8 cellular contexts compared by ENCODE assay signal in genomic region chr7:149415391-149416068, GRCh38. TPM values are rescaled to one million over a fixed set of nuclear protein-coding genes. Genes with fewer than 3 reads are reported as not detected.
DNase-seq lines count a peak whose midpoint lies in the region; ATAC-seq, FAIRE-seq and TF ChIP-seq lines count a peak whose summit lies in the region.

No MANE protein-coding gene starts in this region.

- H3K4me1 Mint-ChIP-seq in GM23338, result peaks cover 7% of the 10 kb centered on the region
- no peaks in the 10 kb centered on the region for H3K4me1 Mint-ChIP-seq in astrocyte (ENCODE audit: low read depth, unreplicated experiment)

- H3K27me3 Mint-ChIP-seq in GM23338 (ENCODE audit: insufficient read depth, low read depth, poor library complexity) (peaks cover 13% of the 10 kb centered on the region), astrocyte (ENCODE audit: low read depth, unreplicated experiment) (peaks cover 2% of the 10 kb centered on the region)

- H3K27ac Mint-ChIP-seq in GM23338, result peak overlapping the region; percentile 51
- H3K27ac Mint-ChIP-seq in astrocyte (ENCODE audit: unreplicated experiment), result no peak overlapping the region

- H4K20me1 ChIP-seq in GM23338 (replicated peaks; ENCODE audit: insufficient read depth), result no peaks in the 10 kb centered on the region
- no peaks in the 10 kb centered on the region for H4K20me1 ChIP-seq in astrocyte (ENCODE audit: insufficient read depth, low read length)
- H4K20me1 ChIP-seq in hepatocyte (ENCODE audit: insufficient read depth, poor library complexity, severe bottlenecking), result no peaks in the 10 kb centered on the region

- TF ChIP-seq CTCF in GM23338 (conservative IDR thresholded peaks at IDR 0.05; ENCODE audit: low read depth in 2 of 2) (no peak; a peak in 1 of 4 replicates), astrocyte (IDR thresholded peaks at IDR 0.05; ENCODE audit: insufficient read depth, low read depth, low read length) (no peak), hepatocyte (IDR thresholded peaks at IDR 0.05; ENCODE audit: poor library complexity) (no peak), Peyer's patch (IDR thresholded peaks at IDR 0.05) (no peak)

- peak overlapping the region; percentile 89 for H3K4me3 Mint-ChIP-seq in GM23338
- H3K4me3 Mint-ChIP-seq in astrocyte (ENCODE audit: unreplicated experiment), result peak overlapping the region; percentile 77

- H3K27ac ChIP-seq in GM23338 (ENCODE audit: low read depth) (no peak overlapping the region), astrocyte (ENCODE audit: low read depth, low read length) (no peak overlapping the region), hepatocyte (peak overlapping the region; percentile 59), Peyer's patch (peak overlapping the region in 2 of 4 donors; percentile 16 to 27)

- no peaks in the 10 kb centered on the region for H3K36me3 Mint-ChIP-seq in GM23338 (ENCODE audit: low read depth)
- no peaks in the 10 kb centered on the region for H3K36me3 Mint-ChIP-seq in astrocyte (ENCODE audit: low read depth, unreplicated experiment)

- no peaks in the 10 kb centered on the region for H3F3A ChIP-seq in GM23338 (replicated peaks; ENCODE audit: low read depth)

- H3K79me2 ChIP-seq in GM23338 (replicated peaks; ENCODE audit: insufficient read depth) (no peaks in the 10 kb centered on the region), astrocyte (ENCODE audit: insufficient read depth, low read length) (no peaks in the 10 kb centered on the region), hepatocyte (no peaks in the 10 kb centered on the region)

- H3K27me3 ChIP-seq in GM23338 (ENCODE audit: insufficient read depth) (peaks cover 9% of the 10 kb centered on the region; the same call in 1 of the 2 replicates), astrocyte (ENCODE audit: insufficient read depth, low read length) (no peaks in the 10 kb centered on the region), hepatocyte (no peaks in the 10 kb centered on the region), Peyer's patch (no peaks in the 10 kb centered on the region)

- peaks cover 8% of the 10 kb centered on the region; the same call in 2 of the 3 replicates for H3K9me3 Mint-ChIP-seq in GM23338
- peaks cover 2% of the 10 kb centered on the region for H3K9me3 Mint-ChIP-seq in astrocyte (ENCODE audit: unreplicated experiment)

- H3K4me1 ChIP-seq in GM23338 (ENCODE audit: insufficient read depth) (0 out of 2 replicates have a peak, but pooled peaks cover 4% of the 10 kb centered on the region), astrocyte (ENCODE audit: insufficient read depth, low read length) (peaks cover 3% of the 10 kb centered on the region), hepatocyte (ENCODE audit: insufficient read depth) (no peaks in the 10 kb centered on the region), Peyer's patch (no peaks in the 10 kb centered on the region)

- ATAC-seq in GM23338 (peak; percentile 21), GM18498 (IDR thresholded peaks at IDR 0.05; ENCODE audit: unreplicated experiment) (no peak), GM21529 (IDR thresholded peaks at IDR 0.05; ENCODE audit: unreplicated experiment) (no peak), GM21528 (IDR thresholded peaks at IDR 0.05; ENCODE audit: low FRiP score, unreplicated experiment) (no peak)

- H3K4me2 ChIP-seq in GM23338, result peak overlapping the region; percentile 79
- H3K4me2 ChIP-seq in astrocyte (ENCODE audit: low read length), result peak overlapping the region; percentile 82
- peak overlapping the region; percentile 73 for H3K4me2 ChIP-seq in hepatocyte

- H3K9ac ChIP-seq in astrocyte (ENCODE audit: low read length), result peak overlapping the region; percentile 54

- peak overlapping the region; percentile 65 for H3K4me3 ChIP-seq in GM23338
- H3K4me3 ChIP-seq in astrocyte (ENCODE audit: insufficient read depth, low read depth, low read length), result peak overlapping the region; percentile 58
- H3K4me3 ChIP-seq in hepatocyte, result no peak overlapping the region
- H3K4me3 ChIP-seq in skeletal muscle cell (ENCODE audit: low read depth, low read length), result peak overlapping the region; percentile 20
- peak overlapping the region in 2 of 4 donors; percentile 22 to 23 for H3K4me3 ChIP-seq in Peyer's patch

- FAIRE-seq in astrocyte (lab: Jason Lieb, UNC), result no peak

- no peaks in the 10 kb centered on the region for H3K9me3 ChIP-seq in astrocyte (ENCODE audit: insufficient read depth, low read depth, low read length)
- no peaks in the 10 kb centered on the region for H3K9me3 ChIP-seq in hepatocyte (ENCODE audit: low read depth)
- no peaks in the 10 kb centered on the region for H3K9me3 ChIP-seq in Peyer's patch

- peaks cover 4% of the 10 kb centered on the region; the same call in 1 of the 2 replicates for H3K9me2 ChIP-seq in GM23338 (ENCODE audit: insufficient read depth)
- no peaks in the 10 kb centered on the region for H3K9me2 ChIP-seq in hepatocyte (replicated peaks; ENCODE audit: insufficient read depth)

- no peak for TF ChIP-seq POLR2A in Peyer's patch (IDR thresholded peaks at IDR 0.05)

- WGBS in hepatocyte (ENCODE audit: low lambda C conversion rate, missing lambda C conversion rate), result 35% methylated on average over 26 of the region's 26 CpGs

- DNase-seq in GM23338 (ENCODE audit: low spot score), result no peak
- DNase-seq in astrocyte (ENCODE audit: low read depth), result peak; percentile 30
- DNase-seq in hepatocyte (ENCODE audit: low spot score), result no peak
- DNase-seq in skeletal muscle cell (ENCODE audit: low read depth), result no peak
- no peak for DNase-seq in Peyer's patch

- H2AFZ ChIP-seq in GM23338 (peak overlapping the region; percentile 99), astrocyte (ENCODE audit: low read depth, low read length) (peak overlapping the region; percentile 80), hepatocyte (peak overlapping the region; percentile 74)

- H3K36me3 ChIP-seq in GM23338 (ENCODE audit: insufficient read depth) (no peaks in the 10 kb centered on the region), astrocyte (ENCODE audit: insufficient read depth, low read length) (no peaks in the 10 kb centered on the region), hepatocyte (replicated peaks; ENCODE audit: insufficient read depth, low read depth) (no peaks in the 10 kb centered on the region), Peyer's patch (no peaks in the 10 kb centered on the region)

TF ChIP-seq in GM23338, 12 proteins besides CTCF, POLR2A, EP300 and RAD21 (continues in another document):
- TF ChIP-seq ZNF114 (CRISPR knock-in tag; IDR thresholded peaks at IDR 0.05), result no peak
- no peak for TF ChIP-seq EZH2 (IDR thresholded peaks at IDR 0.05; ENCODE audit: low read depth, unreplicated experiment)

RNA-seq across cellular contexts. Expression of gene ZNF777, which starts 45.3 kb away (rescaled TPM):
- 5.2 and 7.9 TPM in 2 replicates for total RNA-seq in GM23338 (2014; rRNA removed; shearing (Covaris generic))
- polyA plus RNA-seq in GM23338 (2016; fragmentation: Nextera tagmentation; extraction: Ambion mirVana) (2.8 and 3.2 TPM in 2 replicates), hepatocyte (13.9 and 14.8 TPM in 2 replicates)
- total RNA-seq in astrocyte (17.2 TPM in 2 replicates), hepatocyte (4.3 and 5.6 TPM in 2 replicates), Peyer's patch (10 to 100 TPM in 2 of 4 donors, 1 to 10 TPM in 2; 6.5 to 12.4 (median 9.9) TPM)
